In the genomic region with DNA sequence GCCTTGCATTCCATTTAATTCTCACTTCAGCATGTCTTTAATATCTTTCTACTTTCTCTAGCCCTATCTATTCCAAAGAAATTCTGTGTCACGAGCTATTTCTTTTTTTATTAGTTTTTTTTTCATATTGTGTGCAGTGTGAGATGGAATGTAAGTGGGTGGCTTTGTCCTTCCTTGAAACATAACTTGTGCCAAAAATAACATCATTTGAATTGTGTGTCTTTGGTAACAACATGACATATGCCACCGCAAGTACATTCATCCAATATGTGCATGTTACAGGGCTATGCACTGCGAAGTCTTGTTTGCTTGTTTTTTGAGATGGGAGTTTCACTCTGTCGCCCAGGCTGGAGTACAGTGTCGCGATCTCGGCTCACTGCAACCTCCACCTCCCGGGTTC, we compare ENCODE assay signal across 20 cellular contexts.
"Had no signal": no experiment of that assay in that cellular context is flagged by ENCODE, and none has a peak within 500 bp of the region (broad histone marks: within the 10 kb centered on the region; RNA-seq: fewer than 3 reads in every experiment).

No MANE protein-coding gene starts in this region.

- H3K4me1 ChIP-seq: esophagus squamous epithelium, testis, tibial nerve, upper lobe of right lung, vagina had no signal

- H3K9me3 ChIP-seq: esophagus squamous epithelium, neutrophil, psoas muscle, testis, tibial nerve, upper lobe of right lung, vagina had no signal

- H3K36me3 ChIP-seq: esophagus squamous epithelium, neutrophil, tibial nerve, upper lobe of right lung, vagina had no signal

- DNase-seq: dorsolateral prefrontal cortex; effector CD8-positive, alpha-beta T cell; esophagus squamous epithelium; foreskin keratinocyte; left colon; left ventricle myocardium superior; mesendoderm; naive thymus-derived CD4-positive, alpha-beta T cell; psoas muscle; stimulated activated CD4-positive, alpha-beta T cell treated with anti-CD3 and anti-CD28 coated beads, Interleukin-2, amount 100 ng/mL, for 24 hours; stimulated activated CD4-positive, alpha-beta T cell treated with anti-CD3 and anti-CD28 coated beads, Interleukin-4, amount 100 ng/mL, for 4 hours; stimulated activated naive B cell treated with anti-CD40 and anti-IgM and Interleukin-4, amounts not matched to agents 10 μg/mL and 1 μg/mL and 100 μg/mL, for 72 hours; stimulated activated naive CD8-positive, alpha-beta T cell treated with anti-CD3 and anti-CD28 coated beads, Interleukin-15, amount 100 ng/mL, for 72 hours; testis; upper lobe of right lung had no signal

- H3K27ac ChIP-seq: esophagus squamous epithelium, foreskin keratinocyte, neutrophil, psoas muscle, skin epidermis, testis, tibial nerve, upper lobe of right lung, vagina had no signal

- H3K27me3 ChIP-seq: dorsolateral prefrontal cortex, esophagus squamous epithelium, foreskin keratinocyte, neutrophil, testis, tibial nerve, upper lobe of right lung, vagina had no signal

- H3K4me3 ChIP-seq: dorsolateral prefrontal cortex, esophagus squamous epithelium, lung, psoas muscle, skin epidermis, testis, tibial nerve, upper lobe of right lung, vagina had no signal
